19 cellular contexts compared by ENCODE assay signal in genomic region chr11:9936754-9937153, GRCh38.
DNase-seq lines count a peak whose midpoint lies in the region; ATAC-seq, FAIRE-seq and TF ChIP-seq lines count a peak whose summit lies in the region.
"Had no signal": no experiment of that assay in that cellular context is flagged by ENCODE, and none has a peak within 500 bp of the region (broad histone marks: within the 10 kb centered on the region; RNA-seq: fewer than 3 reads in every experiment).

No MANE protein-coding gene starts in this region.

- H3K9me3 ChIP-seq in A673 (ENCODE audit: low read depth, low read length, poor library complexity, severe bottlenecking) (no peaks in the 10 kb centered on the region), GM23248 (ENCODE audit: low read depth) (no peaks in the 10 kb centered on the region), K562 (replicated peaks; ENCODE audit: control insufficient read depth, insufficient read depth, low read depth, low read length) (no peaks in the 10 kb centered on the region)
- H3K9me3 ChIP-seq: BLaER1, Caco-2 had no signal

- H3K27ac ChIP-seq in A673 (ENCODE audit: low read depth, low read length, poor library complexity, severe bottlenecking) = no peak overlapping the region
- no peak overlapping the region for H3K27ac ChIP-seq in GM23248
- H3K27ac ChIP-seq in K562 (ENCODE audit: extremely low read depth, low read depth, low read length) = no peak overlapping the region
- H3K27ac ChIP-seq: BLaER1, C4-2B had no signal

- H3K9ac ChIP-seq in GM23248 = no peak overlapping the region
- no peak overlapping the region for H3K9ac ChIP-seq in K562 (ENCODE audit: insufficient read depth in 1 of 2, low read depth in 2 of 2, low read length in 2 of 2)
- H3K9ac ChIP-seq: BLaER1 had no signal

- H4K20me1 ChIP-seq in GM23248 (ENCODE audit: insufficient read depth) (no peaks in the 10 kb centered on the region), K562 (replicated peaks; ENCODE audit: control insufficient read depth, insufficient read depth, low read length) (no peaks in the 10 kb centered on the region)
- H4K20me1 ChIP-seq: BLaER1 had no signal

- no peak overlapping the region for H3K4me2 ChIP-seq in GM23248 (ENCODE audit: unreplicated experiment)
- no peak overlapping the region for H3K4me2 ChIP-seq in K562 (ENCODE audit: insufficient read depth, low read length)
- H3K4me2 ChIP-seq: BLaER1 had no signal

- POLR2A ChIA-PET in A673 (lab: Charles Lee; ENCODE audit: low non-redundant PET) (no interaction called here), K562 (lab: Yijun Ruan, JAX) (no interaction called here)

- intact Hi-C loops in A673 (cut with micrococcal nuclease; ENCODE audit: unreplicated experiment) = no loop called here
- intact Hi-C loops in K562 (cut with micrococcal nuclease) = no loop called here

- H3K27me3 ChIP-seq in A673 (replicated peaks; ENCODE audit: insufficient read depth, low read depth, low read length, poor library complexity) (no peaks in the 10 kb centered on the region), GM23248 (replicated peaks; ENCODE audit: insufficient read depth) (no peaks in the 10 kb centered on the region), K562 (ENCODE audit: control insufficient read depth in 2 of 2, insufficient read depth in 2 of 2, low read length in 2 of 2) (0 out of 5 replicates have a peak, but pooled peaks cover 0 to 2% of the 10 kb centered on the region in 2 experiments)
- H3K27me3 ChIP-seq: BLaER1 had no signal

- no peak for TF ChIP-seq POLR2A in K562 (conservative IDR thresholded peaks at IDR 0.05)

- no peaks in the 10 kb centered on the region for H3K4me1 Mint-ChIP-seq in nephron progenitor cell
- H3K4me1 Mint-ChIP-seq: CD4-positive, CD25-positive, alpha-beta regulatory T cell had no signal

- H3K36me3 ChIP-seq in A673 (ENCODE audit: insufficient read depth, low read length, poor library complexity, severe bottlenecking) (no peaks in the 10 kb centered on the region), GM23248 (ENCODE audit: low read depth) (0 out of 2 replicates have a peak, but pooled peaks cover 2% of the 10 kb centered on the region), K562 (ENCODE audit: control insufficient read depth, insufficient read depth, low read length) (no peaks in the 10 kb centered on the region)
- H3K36me3 ChIP-seq: BLaER1 had no signal

- H3K27me3 Mint-ChIP-seq in nephron progenitor cell (ENCODE audit: low read depth, poor library complexity) = peaks cover 5% of the 10 kb centered on the region
- H3K27me3 Mint-ChIP-seq: B cell; CD4-positive, CD25-positive, alpha-beta regulatory T cell had no signal

- peak; percentile 8 for DNase-seq in A673 (ENCODE audit: low spot score)
- peak; percentile 8 for DNase-seq in GM23248
- no peak for DNase-seq in K562 (ENCODE audit: extremely low read depth in 1 of 4, low spot score in 3 of 4)
- DNase-seq in nephron progenitor cell = no peak
- DNase-seq in activated naive CD4-positive, alpha-beta T cell (lab: John Stamatoyannopoulos, UW) = no peak
- DNase-seq in NCI-H1092 treated with DMSO at 0.1 percent for 48 hours (lab: John Stamatoyannopoulos, UW) = no peak
- DNase-seq: Caco-2; CD4-positive, CD25-positive, alpha-beta regulatory T cell; CD8-positive, alpha-beta T cell; DMS153; GF-D8; H7; HCEC 1CT had no signal

- peaks cover 4% of the 10 kb centered on the region for H3F3A ChIP-seq in GM23248 (ENCODE audit: insufficient read depth)

- H3K4me3 ChIP-seq in A673 (ENCODE audit: low read depth, low read length, poor library complexity, severe bottlenecking) (no peak overlapping the region), GM23248 (no peak overlapping the region), K562 (no peak overlapping the region)
- H3K4me3 ChIP-seq: BLaER1 had no signal

- H3K36me3 Mint-ChIP-seq in nephron progenitor cell (ENCODE audit: low read depth) = peaks cover 46% of the 10 kb centered on the region
- H3K36me3 Mint-ChIP-seq: CD4-positive, CD25-positive, alpha-beta regulatory T cell had no signal

- H3K4me1 ChIP-seq in A673 (ENCODE audit: insufficient read depth, low read length, poor library complexity, severe bottlenecking) = no peaks in the 10 kb centered on the region
- peaks cover 1% of the 10 kb centered on the region; the same call in 1 of the 2 replicates for H3K4me1 ChIP-seq in GM23248 (ENCODE audit: insufficient read depth)
- H3K4me1 ChIP-seq in K562 (replicated peaks in 1 of 2; ENCODE audit: control insufficient read depth in 2 of 2, insufficient read depth in 2 of 2, low read length in 2 of 2) = no peaks in the 10 kb centered on the region
- H3K4me1 ChIP-seq: BLaER1, Caco-2 had no signal

- CTCF ChIA-PET in A673 (lab: Charles Lee) (no interaction called here), K562 (lab: Yijun Ruan, JAX; ENCODE audit: low intra/inter-chr PET ratio) (no interaction called here)

- H3K9me2 ChIP-seq in GM23248 (ENCODE audit: insufficient read depth) = no peaks in the 10 kb centered on the region

- H2AFZ ChIP-seq in GM23248 = no peak overlapping the region
- no peak overlapping the region for H2AFZ ChIP-seq in K562 (ENCODE audit: low read depth, low read length)

- no peaks in the 10 kb centered on the region for H3K9me1 ChIP-seq in K562 (ENCODE audit: control insufficient read depth, insufficient read depth, low read length)

- H3K4me3 Mint-ChIP-seq in nephron progenitor cell = no peak overlapping the region
- H3K4me3 Mint-ChIP-seq: B cell; CD4-positive, CD25-positive, alpha-beta regulatory T cell; CD8-positive, alpha-beta T cell had no signal

- H3K79me2 ChIP-seq in GM23248 (ENCODE audit: insufficient read depth) (peaks cover 6% of the 10 kb centered on the region; the same call in 1 of the 2 replicates), K562 (ENCODE audit: control insufficient read depth, insufficient read depth, low read length) (no peaks in the 10 kb centered on the region)

- BruUV-seq in A673 (replicated peaks; lab: Mats Ljungman, UMichigan) (no TSS peak), K562 (replicated peaks; lab: Mats Ljungman, UMichigan) (no TSS peak)

- no peak for FAIRE-seq in K562 (lab: Jason Lieb, UNC)
- FAIRE-seq: GM12891, GM18507, H1 had no signal

- ATAC-seq in K562 = no peak
- ATAC-seq: CD8-positive, alpha-beta T cell had no signal

- no peak for TF ChIP-seq CTCF in A673 (conservative IDR thresholded peaks at IDR 0.05; ENCODE audit: low read depth, low read length)
- TF ChIP-seq CTCF in K562 (IDR thresholded peaks at IDR 0.05 in 2 of 3, conservative IDR thresholded peaks at IDR 0.05 in 1 of 3; ENCODE audit: insufficient read depth in 2 of 3, low read depth in 1 of 3, low read length in 3 of 3) = no peak
- no peak for TF ChIP-seq CTCF in nephron progenitor cell (IDR thresholded peaks at IDR 0.05)

- peak overlapping the region; percentile 6 for H3K27ac Mint-ChIP-seq in nephron progenitor cell
- H3K27ac Mint-ChIP-seq: B cell; CD8-positive, alpha-beta T cell had no signal

- TF ChIP-seq RAD21 in K562 (CRISPR knock-in tag; conservative IDR thresholded peaks at IDR 0.05 in 1 of 2, IDR thresholded peaks at IDR 0.05 in 1 of 2) = no peak

- in situ Hi-C loops in GM23248 (cut with MboI) = no loop called here
- in situ Hi-C loops in K562 (cut with MboI) = no loop called here

- H3K9me3 Mint-ChIP-seq in nephron progenitor cell = peaks cover 48% of the 10 kb centered on the region

- TF ChIP-seq EP300 in K562 (IDR thresholded peaks at IDR 0.05; ENCODE audit: low read length) = no peak

TF ChIP-seq in K562, 482 proteins besides CTCF, POLR2A, EP300 and RAD21:
- TF ChIP-seq ZFP36 (IDR thresholded peaks at IDR 0.05; ENCODE audit: low read depth, low read length, partially characterized antibody) (no peak), NCOA4 (IDR thresholded peaks at IDR 0.05; ENCODE audit: partially characterized antibody) (no peak), ZNF12 (CRISPR knock-in tag; IDR thresholded peaks at IDR 0.05) (no peak), DPF2 (IDR thresholded peaks at IDR 0.05) (no peak), MEIS2 (IDR thresholded peaks at IDR 0.05; ENCODE audit: partially characterized antibody) (peak; percentile 61), ZNF232 (CRISPR knock-in tag; IDR thresholded peaks at IDR 0.05) (no peak), PKNOX1 (IDR thresholded peaks at IDR 0.05) (peak; percentile 76), ZNF79 (CRISPR knock-in tag; IDR thresholded peaks at IDR 0.05; ENCODE audit: low read depth) (no peak), KAT2B (IDR thresholded peaks at IDR 0.05; ENCODE audit: low read depth, low read length) (no peak), ZNF354B (CRISPR knock-in tag; IDR thresholded peaks at IDR 0.05) (no peak), PCBP1 (IDR thresholded peaks at IDR 0.05; ENCODE audit: low read depth, low read length, poor library complexity, severe bottlenecking) (no peak), SETDB1 (IDR thresholded peaks at IDR 0.05; ENCODE audit: low read length) (no peak), CREB1 (IDR thresholded peaks at IDR 0.05) (no peak), CREB1 (CRISPR knock-in tag; IDR thresholded peaks at IDR 0.05) (no peak)

Comparison
In these comparisons a context has a peak if more than half of its experiments do, and no peak if none do; other contexts are left out.
1. DNase-seq: peak in A673 (single experiment) and GM23248 (single experiment); none in K562 (0 of 4), nephron progenitor cell (single experiment), activated naive CD4-positive, alpha-beta T cell (0 of 4) and NCI-H1092 treated with DMSO at 0.1 percent for 48 hours (single experiment).